ENCODE assay signal across 19 cellular contexts in the genomic region with DNA sequence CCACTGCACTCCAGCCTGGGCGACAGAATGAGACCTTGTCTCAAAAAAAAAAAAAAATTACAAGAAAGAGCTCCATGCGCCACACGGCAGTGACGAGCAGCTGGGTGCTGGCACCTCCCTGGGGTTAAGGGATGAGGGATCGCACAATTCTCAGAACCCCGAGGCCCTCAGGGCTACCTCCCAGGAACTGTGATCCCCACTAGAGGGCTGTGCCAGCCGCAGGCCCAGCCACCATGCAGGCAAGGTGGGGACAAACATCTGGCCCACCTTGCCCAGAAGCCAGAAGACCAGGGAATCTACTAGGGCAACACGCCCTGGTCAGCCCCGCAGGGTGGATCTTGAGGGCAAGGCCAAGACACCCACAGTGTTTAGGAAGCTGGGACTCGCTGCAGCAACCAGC. TPM values are rescaled to one million over a fixed set of nuclear protein-coding genes. Genes with fewer than 3 reads are reported as not detected.
DNase-seq lines count a peak whose midpoint lies in the region; ATAC-seq, FAIRE-seq and TF ChIP-seq lines count a peak whose summit lies in the region.
"Had no signal": no experiment of that assay in that cellular context is flagged by ENCODE, and none has a peak within 500 bp of the region (broad histone marks: within the 10 kb centered on the region; RNA-seq: fewer than 3 reads in every experiment).

No MANE protein-coding gene starts in this region.

- no peaks in the 10 kb centered on the region for H3K27me3 ChIP-seq in parathyroid adenoma (ENCODE audit: control insufficient read depth, insufficient read depth, low read length)

- peak overlapping the region; percentile 58 for H2AFZ ChIP-seq in parathyroid adenoma

- peaks cover 7% of the 10 kb centered on the region for H3K27me3 Mint-ChIP-seq in stimulated activated naive CD8-positive, alpha-beta T cell treated with anti-CD3 and anti-CD28 coated beads, Interleukin-15, amount 100 ng/mL, for 72 hours
- peaks cover 18% of the 10 kb centered on the region for H3K27me3 Mint-ChIP-seq in osteocyte (ENCODE audit: unreplicated experiment)
- H3K27me3 Mint-ChIP-seq: CD4-positive, alpha-beta T cell had no signal

- intact Hi-C loops in kidney (cut with DNase I), result no loop called here

- H3K36me3 Mint-ChIP-seq in osteocyte (ENCODE audit: unreplicated experiment), result no peaks in the 10 kb centered on the region

- no peak for TF ChIP-seq CTCF in kidney (IDR thresholded peaks at IDR 0.05; ENCODE audit: borderline replicate concordance, extremely low read depth, insufficient read depth)
- TF ChIP-seq CTCF in parathyroid adenoma (IDR thresholded peaks at IDR 0.05), result no peak
- no peak for TF ChIP-seq CTCF in osteocyte (IDR thresholded peaks at IDR 0.05)

- no peaks in the 10 kb centered on the region for H3K36me3 ChIP-seq in kidney (ENCODE audit: control insufficient read depth in 1 of 2, insufficient read depth in 2 of 2, low read length in 2 of 2)
- H3K36me3 ChIP-seq in parathyroid adenoma (ENCODE audit: control insufficient read depth, insufficient read depth, low read length), result no peaks in the 10 kb centered on the region

- no peaks in the 10 kb centered on the region for H3K79me2 ChIP-seq in parathyroid adenoma

- H3K9me3 Mint-ChIP-seq in stimulated activated naive CD8-positive, alpha-beta T cell treated with anti-CD3 and anti-CD28 coated beads, Interleukin-15, amount 100 ng/mL, for 72 hours, result no peaks in the 10 kb centered on the region
- peaks cover 3% of the 10 kb centered on the region for H3K9me3 Mint-ChIP-seq in osteocyte (ENCODE audit: unreplicated experiment)
- H3K9me3 Mint-ChIP-seq: CD4-positive, alpha-beta T cell had no signal

- H3K9me3 ChIP-seq in kidney (ENCODE audit: control insufficient read depth in 1 of 2, low read length in 2 of 2) (no peaks in the 10 kb centered on the region), parathyroid adenoma (ENCODE audit: control insufficient read depth, low read length) (no peaks in the 10 kb centered on the region)
- H3K9me3 ChIP-seq: A549, Caco-2 had no signal

- H3K4me1 Mint-ChIP-seq in stimulated activated naive CD8-positive, alpha-beta T cell treated with anti-CD3 and anti-CD28 coated beads, Interleukin-15, amount 100 ng/mL, for 72 hours, result peaks cover 17% of the 10 kb centered on the region
- H3K4me1 Mint-ChIP-seq in osteocyte (ENCODE audit: unreplicated experiment), result no peaks in the 10 kb centered on the region

- no peak overlapping the region for H3K4me3 ChIP-seq in kidney (ENCODE audit: low read length in 2 of 2)
- no peak overlapping the region for H3K4me3 ChIP-seq in parathyroid adenoma (ENCODE audit: low read depth, low read length)
- H3K4me3 ChIP-seq: A549 had no signal

- H3K27ac ChIP-seq in kidney (ENCODE audit: low read depth in 2 of 2, low read length in 2 of 2) (no peak overlapping the region), parathyroid adenoma (no peak overlapping the region)
- H3K27ac ChIP-seq: 22Rv1, A549, C4-2B had no signal

- no peak overlapping the region for H3K27ac Mint-ChIP-seq in stimulated activated naive CD8-positive, alpha-beta T cell treated with anti-CD3 and anti-CD28 coated beads, Interleukin-15, amount 100 ng/mL, for 72 hours
- no peak overlapping the region for H3K27ac Mint-ChIP-seq in osteocyte (ENCODE audit: unreplicated experiment)
- H3K27ac Mint-ChIP-seq: CD4-positive, alpha-beta T cell had no signal

- no peak overlapping the region for H3K4me2 ChIP-seq in parathyroid adenoma (ENCODE audit: low read length)
- H3K4me2 ChIP-seq: A549 had no signal

- no peak for DNase-seq in stimulated activated naive CD8-positive, alpha-beta T cell treated with anti-CD3 and anti-CD28 coated beads, Interleukin-15, Interleukin-2, amounts not matched to agents 100 U/mL and 50 U/mL, for 24 hours
- DNase-seq in stimulated activated naive CD8-positive, alpha-beta T cell treated with anti-CD3 and anti-CD28 coated beads, Interleukin-15, amount 100 ng/mL, for 72 hours, result no peak
- DNase-seq in kidney (peak; percentile 44), superior temporal gyrus (ENCODE audit: extremely low spot score) (no peak), osteocyte (ENCODE audit: extremely low spot score, unreplicated experiment) (no peak), pons (ENCODE audit: low spot score) (no peak)
- DNase-seq: AML-193; Caco-2; CD4-positive, alpha-beta T cell had no signal

- H3K9ac ChIP-seq in kidney (ENCODE audit: low read length in 2 of 2) (no peak overlapping the region), parathyroid adenoma (no peak overlapping the region)

- no peak for FAIRE-seq in kidney (lab: Jason Lieb, UNC)
- FAIRE-seq: A549, D721Med, G401.6, GM12891, GM19239, H54 had no signal

- no peak overlapping the region for H3K4me3 Mint-ChIP-seq in stimulated activated naive CD8-positive, alpha-beta T cell treated with anti-CD3 and anti-CD28 coated beads, Interleukin-15, amount 100 ng/mL, for 72 hours
- no peak overlapping the region for H3K4me3 Mint-ChIP-seq in osteocyte (ENCODE audit: unreplicated experiment)
- H3K4me3 Mint-ChIP-seq: CD4-positive, alpha-beta T cell had no signal

- no peaks in the 10 kb centered on the region for H3K4me1 ChIP-seq in kidney (ENCODE audit: control insufficient read depth in 1 of 2, insufficient read depth in 1 of 2, low read depth in 1 of 2, low read length in 2 of 2)
- H3K4me1 ChIP-seq in parathyroid adenoma, result no peaks in the 10 kb centered on the region
- H3K4me1 ChIP-seq: A549, Caco-2 had no signal

- peak; percentile 35 for ATAC-seq in stimulated activated naive CD8-positive, alpha-beta T cell treated with anti-CD3 and anti-CD28 coated beads, Interleukin-15, Interleukin-2, amounts not matched to agents 100 U/mL and 50 U/mL, for 24 hours
- no peak for ATAC-seq in stimulated activated naive CD8-positive, alpha-beta T cell treated with anti-CD3 and anti-CD28 coated beads, Interleukin-15, amount 100 ng/mL, for 72 hours

RNA-seq across cellular contexts. Expression of a gene that starts 6.6 kb away (rescaled TPM):
- not detected for total RNA-seq in kidney
- not detected for polyA plus RNA-seq in kidney (ENCODE audit: insufficient read depth, low read depth, low replicate concordance)
- not detected in 2 replicates for total RNA-seq in osteocyte
- total RNA-seq: Caco-2 had no signal
- polyA plus RNA-seq: A549, BJ had no signal

RNA-seq across cellular contexts. Expression of a gene that starts 40.1 kb away (rescaled TPM):
- total RNA-seq in kidney (32.3 TPM), osteocyte (65.4 and 70.5 TPM in 2 replicates)
- polyA plus RNA-seq in kidney (ENCODE audit: insufficient read depth, low read depth, low replicate concordance), result 2.6 TPM
